In the genomic region with DNA sequence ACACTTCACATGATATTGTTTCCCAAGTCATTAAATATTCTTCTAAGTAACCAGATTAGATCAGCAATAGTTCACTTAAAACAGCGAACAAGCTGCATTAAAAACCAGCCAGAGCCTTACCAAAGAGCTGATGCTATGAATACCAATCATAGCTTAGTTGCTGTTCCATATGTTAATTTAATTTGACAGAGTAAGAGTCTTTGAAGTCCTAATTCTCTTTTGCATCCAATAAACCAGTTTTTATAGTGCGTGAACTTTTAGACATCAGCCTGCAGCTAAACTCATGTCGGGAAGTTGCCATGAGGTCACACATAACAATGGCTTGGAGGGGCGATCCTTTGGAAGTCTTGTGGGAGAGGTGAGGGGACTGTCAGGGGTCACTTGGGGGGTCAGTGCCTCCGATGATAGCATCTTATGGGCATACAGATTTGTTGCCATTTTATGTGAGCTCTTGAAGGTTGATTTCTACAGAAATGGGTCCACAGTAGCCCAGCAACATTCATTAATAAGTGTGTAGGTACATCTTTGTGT, we compare ENCODE assay signal across 20 cellular contexts.
"Had no signal": no experiment of that assay in that cellular context is flagged by ENCODE, and none has a peak within 500 bp of the region (broad histone marks: within the 10 kb centered on the region; RNA-seq: fewer than 3 reads in every experiment).

No MANE protein-coding gene starts in this region.

- DNase-seq: activated CD4-positive, alpha-beta T cell treated with anti-CD3 and anti-CD28 coated beads, Interleukin-2, amount 10 ng/mL, durations not matched to agents 7 days and 5 days; activated CD8-positive, alpha-beta memory T cell treated with anti-CD3 and anti-CD28 coated beads, Interleukin-2, amount 50 U/mL, for 48 hours; activated effector memory CD4-positive, alpha-beta T cell treated with Interleukin-2 at 50 U/mL for 16 hours; activated naive CD4-positive, alpha-beta T cell treated with anti-CD3 and anti-CD28 coated beads, Interleukin-2, amount 10 ng/mL, durations not matched to agents 7 days and 5 days; activated T-cell treated with anti-CD3 and anti-CD28 coated beads, Interleukin-2, amount 50 U/mL, for 48 hours; aorta; effector memory CD4-positive, alpha-beta T cell; esophagus squamous epithelium; left colon; lower lobe of right lung; stimulated activated CD4-positive, alpha-beta T cell treated with anti-CD3 and anti-CD28 coated beads, Interleukin-2, amount 100 ng/mL, for 24 hours; stimulated activated naive CD8-positive, alpha-beta T cell treated with anti-CD3 and anti-CD28 coated beads, Interleukin-15, Interleukin-2, amounts not matched to agents 100 U/mL and 50 U/mL, for 24 hours; substantia nigra; T1000; tibial artery; uterus had no signal

- H3K4me1 ChIP-seq: esophagus squamous epithelium, lower lobe of right lung, tibial artery, uterus had no signal

- H2AFZ ChIP-seq: hepatocyte had no signal

- H3K27ac ChIP-seq: coronary artery, esophagus squamous epithelium, hepatocyte, lower lobe of right lung, tibial artery, uterus had no signal

- H3K4me3 ChIP-seq: coronary artery, esophagus squamous epithelium, hepatocyte, lower lobe of right lung, tibial artery, uterus had no signal

- H3K27me3 Mint-ChIP-seq: activated naive CD4-positive, alpha-beta T cell treated with anti-CD3 and anti-CD28 coated beads, Interleukin-2, amount 10 ng/mL, durations not matched to agents 7 days and 5 days had no signal

- H3K9me3 Mint-ChIP-seq: activated CD4-positive, alpha-beta T cell treated with anti-CD3 and anti-CD28 coated beads, Interleukin-2, amount 10 ng/mL, durations not matched to agents 7 days and 5 days; activated naive CD4-positive, alpha-beta T cell treated with anti-CD3 and anti-CD28 coated beads, Interleukin-2, amount 10 ng/mL, durations not matched to agents 7 days and 5 days; central memory CD8-positive, alpha-beta T cell had no signal

- H3K4me3 Mint-ChIP-seq: activated CD4-positive, alpha-beta T cell treated with anti-CD3 and anti-CD28 coated beads, Interleukin-2, amount 10 ng/mL, durations not matched to agents 7 days and 5 days; activated naive CD4-positive, alpha-beta T cell treated with anti-CD3 and anti-CD28 coated beads, Interleukin-2, amount 10 ng/mL, durations not matched to agents 7 days and 5 days; central memory CD8-positive, alpha-beta T cell had no signal

- H3K27ac Mint-ChIP-seq: activated CD4-positive, alpha-beta T cell treated with anti-CD3 and anti-CD28 coated beads, Interleukin-2, amount 10 ng/mL, durations not matched to agents 7 days and 5 days; activated naive CD4-positive, alpha-beta T cell treated with anti-CD3 and anti-CD28 coated beads, Interleukin-2, amount 10 ng/mL, durations not matched to agents 7 days and 5 days had no signal

- H3K36me3 Mint-ChIP-seq: activated naive CD4-positive, alpha-beta T cell treated with anti-CD3 and anti-CD28 coated beads, Interleukin-2, amount 10 ng/mL, durations not matched to agents 7 days and 5 days had no signal

- H3K27me3 ChIP-seq: esophagus squamous epithelium, hepatocyte, tibial artery, uterus had no signal

- H3K36me3 ChIP-seq: esophagus squamous epithelium, lower lobe of right lung, tibial artery, uterus had no signal

- H3K4me1 Mint-ChIP-seq: activated CD4-positive, alpha-beta T cell treated with anti-CD3 and anti-CD28 coated beads, Interleukin-2, amount 10 ng/mL, durations not matched to agents 7 days and 5 days; activated naive CD4-positive, alpha-beta T cell treated with anti-CD3 and anti-CD28 coated beads, Interleukin-2, amount 10 ng/mL, durations not matched to agents 7 days and 5 days; central memory CD8-positive, alpha-beta T cell had no signal

- H3K9me3 ChIP-seq: esophagus squamous epithelium, lower lobe of right lung, tibial artery, uterus had no signal

- H3K4me2 ChIP-seq: hepatocyte had no signal

- ATAC-seq: activated CD4-positive, CD25-positive, alpha-beta regulatory T cell treated with anti-CD3 and anti-CD28 coated beads, Interleukin-2, amount 50 U/mL, for 24 hours; left colon; lower lobe of right lung; stimulated activated naive CD8-positive, alpha-beta T cell treated with anti-CD3 and anti-CD28 coated beads, Interleukin-15, Interleukin-2, amounts not matched to agents 100 U/mL and 50 U/mL, for 24 hours had no signal
